In the genomic region with DNA sequence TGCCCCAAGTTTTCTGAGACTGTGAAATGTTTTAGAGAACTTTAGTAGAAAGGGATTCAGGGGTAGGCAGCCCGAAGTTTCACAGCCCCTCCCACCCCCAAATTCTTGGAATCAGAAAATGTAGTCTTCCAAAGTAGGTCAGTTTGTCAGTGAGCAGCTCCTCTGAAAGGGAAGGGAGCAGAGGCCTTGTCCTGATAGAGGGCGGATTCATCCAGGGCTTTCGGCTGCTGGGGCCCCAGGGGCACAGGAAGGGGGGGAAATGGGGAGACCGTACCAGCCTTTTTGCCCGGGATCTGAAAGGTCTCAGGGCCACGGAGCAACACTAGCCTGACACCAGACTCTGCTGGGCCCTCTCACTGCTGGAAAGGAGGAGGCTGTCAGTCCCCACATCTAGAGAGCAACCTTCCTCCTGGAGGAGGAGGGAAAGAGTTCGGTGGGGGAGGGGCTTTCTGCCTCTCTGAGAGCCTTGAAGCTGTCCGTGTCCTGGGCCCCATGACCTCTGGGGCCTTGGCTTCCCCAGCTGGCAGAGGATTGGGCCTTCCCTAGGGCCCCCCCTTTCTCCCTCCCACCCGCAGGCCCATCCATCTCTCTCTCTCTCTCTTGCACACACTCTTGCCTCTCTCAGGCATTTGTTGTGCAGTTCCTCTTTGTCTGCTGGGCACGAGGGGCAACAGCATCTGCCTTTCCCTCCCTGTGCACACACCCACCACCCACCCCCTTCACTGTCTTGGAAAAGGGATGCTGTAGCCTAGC, we compare ENCODE assay signal across 8 cellular contexts. TPM values are rescaled to one million over a fixed set of nuclear protein-coding genes. Genes with fewer than 3 reads are reported as not detected.
A peak's percentile ranks its signal among the peaks of the same experiment; 100 is the strongest.
DNase-seq lines count a peak whose midpoint lies in the region; ATAC-seq, FAIRE-seq and TF ChIP-seq lines count a peak whose summit lies in the region.

A gene (plus strand): TSS at position 607 of the 753 bp plus-strand sequence. CDS start 451 bp downstream, outside the sequence.

- peaks cover 9% of the 10 kb centered on the region in 2 donors for H3K36me3 Mint-ChIP-seq in CD4-positive, alpha-beta memory T cell

- TF ChIP-seq CTCF in Peyer's patch (IDR thresholded peaks at IDR 0.05): no peak
- no peak for TF ChIP-seq CTCF in lung (IDR thresholded peaks at IDR 0.05; ENCODE audit: control extremely low read depth, extremely low read depth)
- TF ChIP-seq CTCF in tibial nerve (IDR thresholded peaks at IDR 0.05): no peak

- peak within 1 kb of the TSS; percentile 55 for H3K27ac ChIP-seq in CD4-positive, alpha-beta memory T cell (ENCODE audit: low read depth, low read length)
- H3K27ac ChIP-seq in Peyer's patch (peak within 1 kb of the TSS; percentile 43 to 75 (median 62)), duodenal mucosa (ENCODE audit: low read depth, low read length) (no peak within 1 kb of the TSS), lung (ENCODE audit: low read depth in 1 of 2, low read length in 1 of 2) (peak within 1 kb of the TSS in 1 of 2 donors; percentile 73), tibial nerve (peak within 1 kb of the TSS; percentile 73 to 91 (median 82))

- H3K4me3 Mint-ChIP-seq in CD4-positive, alpha-beta memory T cell: peak within 1 kb of the TSS; percentile 89 to 94 (median 90)

- CTCF ChIA-PET in CD4-positive, alpha-beta memory T cell (lab: Charles Lee; ENCODE audit: partially characterized antibody): interaction anchor here (0.8 to 2.9 kb wide), 4 partner anchors 12 to 282 kb away, joined by 3 to 16 read pairs (median 3); no protein-coding TSS in a partner anchor

- peaks cover 16 to 36% (median 26%) of the 10 kb centered on the region in 4 donors for H3K4me1 Mint-ChIP-seq in CD4-positive, alpha-beta memory T cell

- no peaks in the 10 kb centered on the region for H3K9me3 Mint-ChIP-seq in CD4-positive, alpha-beta memory T cell

- intact Hi-C loops in CD4-positive, alpha-beta memory T cell (cut with micrococcal nuclease): no loop called here

- no peak for DNase-seq in CD4-positive, alpha-beta memory T cell
- peak in 1 of 3 donors; percentile 56 for DNase-seq in Peyer's patch
- no peak for DNase-seq in lung (ENCODE audit: low spot score)
- DNase-seq in tibial nerve (ENCODE audit: low spot score in 2 of 2): no peak
- no peak for DNase-seq in HTR-8/SVneo (ENCODE audit: insufficient read length, low spot score)
- no peak for DNase-seq in middle frontal gyrus (ENCODE audit: extremely low spot score, low spot score)
- no peak for DNase-seq in NCI-H748 (lab: John Stamatoyannopoulos, UW; ENCODE audit: unreplicated experiment)

- no peaks in the 10 kb centered on the region for H3K9me3 ChIP-seq in CD4-positive, alpha-beta memory T cell (ENCODE audit: control insufficient read depth in 1 of 2, low read length in 2 of 2)
- H3K9me3 ChIP-seq in Peyer's patch: no peaks in the 10 kb centered on the region
- H3K9me3 ChIP-seq in duodenal mucosa (ENCODE audit: control insufficient read depth in 1 of 2, low read length in 2 of 2): no peaks in the 10 kb centered on the region
- no peaks in the 10 kb centered on the region for H3K9me3 ChIP-seq in lung (ENCODE audit: control insufficient read depth in 2 of 2, insufficient read depth in 1 of 2, low read length in 1 of 2)
- H3K9me3 ChIP-seq in tibial nerve: no peaks in the 10 kb centered on the region

- H3K27me3 ChIP-seq in CD4-positive, alpha-beta memory T cell (ENCODE audit: insufficient read depth, low read length): no peaks in the 10 kb centered on the region
- H3K27me3 ChIP-seq in Peyer's patch: no peaks in the 10 kb centered on the region
- H3K27me3 ChIP-seq in duodenal mucosa (ENCODE audit: control insufficient read depth in 1 of 2, insufficient read depth in 2 of 2, low read length in 2 of 2): no peaks in the 10 kb centered on the region
- no peaks in the 10 kb centered on the region for H3K27me3 ChIP-seq in lung (ENCODE audit: control insufficient read depth, insufficient read depth)
- H3K27me3 ChIP-seq in tibial nerve: no peaks in the 10 kb centered on the region

- TF ChIP-seq POLR2A in Peyer's patch (IDR thresholded peaks at IDR 0.05) (no peak), tibial nerve (IDR thresholded peaks at IDR 0.05) (no peak)

- 16 to 27% methylated on average over 9 to 10 of the region's 10 CpGs for whole genome bisulfite sequencing in lung, 2 donors
- 3 to 9% methylated on average over 9 to 10 of the region's 10 CpGs for WGBS in tibial nerve, 2 donors

- ATAC-seq in lung (ENCODE audit: insufficient read depth, low FRiP score): peak; percentile 17

- H3K9ac ChIP-seq in duodenal mucosa (ENCODE audit: low read depth in 1 of 2, low read length in 2 of 2): peak within 1 kb of the TSS; percentile 4 to 28

- peak within 1 kb of the TSS; percentile 65 to 94 (median 92) for H3K27ac Mint-ChIP-seq in CD4-positive, alpha-beta memory T cell

- POLR2A ChIA-PET in CD4-positive, alpha-beta memory T cell (lab: Charles Lee; ENCODE audit: partially characterized antibody): interaction anchor here (0.7 to 1.9 kb wide), 8 partner anchors 10 to 291 kb away, joined by 3 to 9 read pairs (median 4); a partner anchor contains a TSS

- no peak for FAIRE-seq in HTR-8/SVneo (lab: Jason Lieb, UNC)

- no peak for TF ChIP-seq EP300 in tibial nerve (IDR thresholded peaks at IDR 0.05)

- no peaks in the 10 kb centered on the region for H3K36me3 ChIP-seq in CD4-positive, alpha-beta memory T cell (ENCODE audit: insufficient read depth, low read length)
- H3K36me3 ChIP-seq in Peyer's patch (peaks cover 0 to 9% (median 0%) of the 10 kb centered on the region in 3 donors), duodenal mucosa (ENCODE audit: control insufficient read depth in 1 of 2, insufficient read depth in 2 of 2, low read length in 2 of 2) (peaks cover 0 to 5% of the 10 kb centered on the region in 2 donors), lung (ENCODE audit: control insufficient read depth in 2 of 2, insufficient read depth in 2 of 2, low read length in 2 of 2) (peaks cover 0 to 2% of the 10 kb centered on the region in 2 donors), tibial nerve (peaks cover 0 to 25% (median 0%) of the 10 kb centered on the region in 3 donors)

- H3K4me1 ChIP-seq in CD4-positive, alpha-beta memory T cell (ENCODE audit: insufficient read depth, low read length): peaks cover 32% of the 10 kb centered on the region
- H3K4me1 ChIP-seq in Peyer's patch (peaks cover 0 to 9% (median 2%) of the 10 kb centered on the region in 4 donors), duodenal mucosa (ENCODE audit: control insufficient read depth in 1 of 2, insufficient read depth in 2 of 2, low read length in 2 of 2) (peaks cover 6% of the 10 kb centered on the region in 2 donors), lung (ENCODE audit: control insufficient read depth in 2 of 2, insufficient read depth in 2 of 2, low read length in 2 of 2) (peaks cover 0 to 3% of the 10 kb centered on the region in 2 donors), tibial nerve (peaks cover 0 to 35% (median 26%) of the 10 kb centered on the region in 4 donors)

- peak within 1 kb of the TSS; percentile 34 to 51 for H3K4me3 ChIP-seq in CD4-positive, alpha-beta memory T cell (ENCODE audit: low read length in 2 of 2)
- H3K4me3 ChIP-seq in Peyer's patch (peak within 1 kb of the TSS; percentile 21 to 36 (median 28)), duodenal mucosa (ENCODE audit: low read depth in 1 of 2, low read length in 2 of 2) (peak within 1 kb of the TSS; percentile 23 to 46), lung (no peak within 1 kb of the TSS), tibial nerve (peak within 1 kb of the TSS; percentile 13 to 43 (median 33))

- no peaks in the 10 kb centered on the region for H3K27me3 Mint-ChIP-seq in CD4-positive, alpha-beta memory T cell

RNA-seq across cellular contexts. Expression of the gene that starts here (rescaled TPM):
- 1 to 10 TPM; 7.2 to 7.9 TPM for total RNA-seq in CD4-positive, alpha-beta memory T cell
- polyA plus RNA-seq in CD4-positive, alpha-beta memory T cell: 1 to 10 TPM in 1 of 2 donors, under 1 TPM in 1; 0.37 to 2.2 TPM
- total RNA-seq in Peyer's patch: 1 to 10 TPM; 2.8 to 7.4 (median 3.6) TPM
- 10 to 100 TPM in 1 of 2 donors, 1 to 10 TPM in 1; 7.0 to 10.7 TPM for total RNA-seq in lung
- polyA plus RNA-seq in lung: 1 to 10 TPM; 3.3 to 3.5 TPM
- total RNA-seq in tibial nerve: 1 to 10 TPM; 3.8 to 9.6 (median 6.4) TPM
